Comparison of ENCODE assay signal across 19 cellular contexts in the genomic region with DNA sequence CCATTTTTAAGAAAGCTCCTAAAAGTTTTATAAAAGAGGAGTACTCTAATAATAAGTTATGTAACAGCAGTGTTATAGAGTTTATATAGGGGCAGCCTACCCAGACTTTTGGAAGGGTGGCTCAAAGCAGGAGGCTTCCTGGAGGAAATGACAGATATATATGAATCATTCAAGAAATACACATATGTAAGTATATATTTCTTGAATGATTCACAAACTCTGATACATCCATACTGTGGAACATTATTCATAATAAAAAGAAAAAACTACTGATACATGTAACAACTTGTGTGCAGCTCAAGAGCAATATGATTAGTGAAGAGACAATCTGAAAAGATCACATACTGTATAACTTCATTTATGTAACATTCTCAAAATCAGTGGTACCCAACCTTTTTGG.
"Had no signal": no experiment of that assay in that cellular context is flagged by ENCODE, and none has a peak within 500 bp of the region (broad histone marks: within the 10 kb centered on the region; RNA-seq: fewer than 3 reads in every experiment).

No MANE protein-coding gene starts in this region.

- H3K27ac ChIP-seq: cardiac muscle cell, heart left ventricle, right atrium auricular region, tibial artery had no signal

- H3K27ac Mint-ChIP-seq: activated naive CD8-positive, alpha-beta T cell treated with anti-CD3 and anti-CD28 coated beads, Interleukin-2, amount 50 U/mL, for 24 hours; naive thymus-derived CD8-positive, alpha-beta T cell; progenitor cell of endocrine pancreas; stimulated activated naive B cell treated with anti-CD40 and anti-IgM and Interleukin-4, amounts not matched to agents 10 μg/mL and 1 μg/mL and 100 μg/mL, for 72 hours; T-cell had no signal

- H3K27me3 Mint-ChIP-seq: naive thymus-derived CD8-positive, alpha-beta T cell; progenitor cell of endocrine pancreas; stimulated activated naive B cell treated with anti-CD40 and anti-IgM and Interleukin-4, amounts not matched to agents 10 μg/mL and 1 μg/mL and 100 μg/mL, for 72 hours; T-cell had no signal

- H3K27me3 ChIP-seq: cardiac muscle cell, heart left ventricle, right atrium auricular region, tibial artery had no signal

- H3K36me3 Mint-ChIP-seq: naive thymus-derived CD8-positive, alpha-beta T cell; stimulated activated naive B cell treated with anti-CD40 and anti-IgM and Interleukin-4, amounts not matched to agents 10 μg/mL and 1 μg/mL and 100 μg/mL, for 72 hours; T-cell had no signal

- H3K4me1 Mint-ChIP-seq: activated naive CD8-positive, alpha-beta T cell treated with anti-CD3 and anti-CD28 coated beads, Interleukin-2, amount 50 U/mL, for 24 hours; naive thymus-derived CD8-positive, alpha-beta T cell; stimulated activated naive B cell treated with anti-CD40 and anti-IgM and Interleukin-4, amounts not matched to agents 10 μg/mL and 1 μg/mL and 100 μg/mL, for 72 hours; T-cell had no signal

- H3K9me3 Mint-ChIP-seq: activated naive CD8-positive, alpha-beta T cell treated with anti-CD3 and anti-CD28 coated beads, Interleukin-2, amount 50 U/mL, for 24 hours; naive thymus-derived CD8-positive, alpha-beta T cell; stimulated activated naive B cell treated with anti-CD40 and anti-IgM and Interleukin-4, amounts not matched to agents 10 μg/mL and 1 μg/mL and 100 μg/mL, for 72 hours; T-cell had no signal

- ATAC-seq: activated CD4-positive, CD25-positive, alpha-beta regulatory T cell treated with anti-CD3 and anti-CD28 coated beads, Interleukin-2, amount 50 U/mL, for 24 hours; activated naive CD8-positive, alpha-beta T cell treated with anti-CD3 and anti-CD28 coated beads, Interleukin-2, amount 50 U/mL, for 24 hours; heart left ventricle; left lobe of liver; mucosa of descending colon; naive thymus-derived CD8-positive, alpha-beta T cell; stimulated activated naive B cell treated with anti-CD40 and anti-IgM and Interleukin-4, amounts not matched to agents 10 μg/mL and 1 μg/mL and 100 μg/mL, for 72 hours; T-cell had no signal

- H3K4me3 Mint-ChIP-seq: activated naive CD8-positive, alpha-beta T cell treated with anti-CD3 and anti-CD28 coated beads, Interleukin-2, amount 50 U/mL, for 24 hours; naive thymus-derived CD8-positive, alpha-beta T cell; stimulated activated naive B cell treated with anti-CD40 and anti-IgM and Interleukin-4, amounts not matched to agents 10 μg/mL and 1 μg/mL and 100 μg/mL, for 72 hours; T-cell had no signal

- H3K4me3 ChIP-seq: cardiac muscle cell, heart left ventricle, mucosa of descending colon, right atrium auricular region, tibial artery had no signal

- DNase-seq: activated CD4-positive, alpha-beta T cell treated with anti-CD3 and anti-CD28 coated beads, Interleukin-2, amount 50 U/mL, for 1 hour; activated naive CD4-positive, alpha-beta T cell treated with Interleukin-2 at 50 U/mL for 16 hours; activated naive CD8-positive, alpha-beta T cell treated with anti-CD3 and anti-CD28 coated beads, Interleukin-2, amount 50 U/mL, for 24 hours; aorta; heart left ventricle; islet precursor cell; mucosa of descending colon; naive thymus-derived CD8-positive, alpha-beta T cell; stimulated activated CD4-positive, alpha-beta T cell treated with anti-CD3 and anti-CD28 coated beads, Interleukin-15, amount 100 ng/mL, for 24 hours; stimulated activated CD4-positive, alpha-beta T cell treated with anti-CD3 and anti-CD28 coated beads, Interleukin-4, amount 100 ng/mL, for 1 hour; stimulated activated naive B cell treated with anti-CD40 and anti-IgM and Interleukin-4, amounts not matched to agents 10 μg/mL and 1 μg/mL and 100 μg/mL, for 72 hours; T-cell; T1000; tibial artery had no signal
